27 cellular contexts compared by ENCODE assay signal in genomic region chr14:65506801-65507200, GRCh38.
A peak's percentile ranks its signal among the peaks of the same experiment; 100 is the strongest.
DNase-seq lines count a peak whose midpoint lies in the region; ATAC-seq and TF ChIP-seq lines count a peak whose summit lies in the region.
"Had no signal": no experiment of that assay in that cellular context is flagged by ENCODE, and none has a peak within 500 bp of the region (broad histone marks: within the 10 kb centered on the region; RNA-seq: fewer than 3 reads in every experiment).

No MANE protein-coding gene starts in this region.

- H3K9me3 Mint-ChIP-seq in GM23338 (peaks cover 21% of the 10 kb centered on the region; the same call in 2 of the 3 replicates), memory B cell (peaks cover 8% of the 10 kb centered on the region)

- H2AFZ ChIP-seq in GM23338, result no peak overlapping the region

- H3K4me3 ChIP-seq in GM23338, result no peak overlapping the region
- H3K4me3 ChIP-seq in NT2/D1 (ENCODE audit: insufficient read length, low read depth), result no peak overlapping the region
- H3K4me3 ChIP-seq: gastrocnemius medialis, smooth muscle cell, stomach had no signal

- no peaks in the 10 kb centered on the region for H3K4me1 ChIP-seq in GM23338 (ENCODE audit: insufficient read depth)
- H3K4me1 ChIP-seq in NT2/D1 (ENCODE audit: insufficient read depth, insufficient read length), result no peaks in the 10 kb centered on the region

- H3K27me3 Mint-ChIP-seq in GM23338 (ENCODE audit: insufficient read depth, low read depth, poor library complexity) (peaks cover 67% of the 10 kb centered on the region), memory B cell (no peaks in the 10 kb centered on the region)
- H3K27me3 Mint-ChIP-seq: activated CD4-positive, alpha-beta T cell treated with anti-CD3 and anti-CD28 coated beads for 36 hours; activated naive CD8-positive, alpha-beta T cell treated with anti-CD3 and anti-CD28 coated beads for 36 hours; CD4-positive, CD25-positive, alpha-beta regulatory T cell; T-cell; type B pancreatic cell had no signal

- no peak for TF ChIP-seq CTCF in GM23338 (conservative IDR thresholded peaks at IDR 0.05; ENCODE audit: low read depth in 2 of 2)

- peak; percentile 57 for DNase-seq in GM23338 (ENCODE audit: low spot score)
- DNase-seq in NCI-H146 (lab: John Stamatoyannopoulos, UW), result peak; percentile 92
- DNase-seq in NT2/D1 (ENCODE audit: low read depth, low spot score), result peak; percentile 27
- DNase-seq in memory B cell (ENCODE audit: low spot score in 2 of 2), result no peak
- DNase-seq in NCI-H2107 (lab: John Stamatoyannopoulos, UW), result no peak
- DNase-seq in activated CD8-positive, alpha-beta memory T cell treated with anti-CD3 and anti-CD28 coated beads, Interleukin-2, amount 50 U/mL, for 4 hours, result no peak
- DNase-seq: activated CD4-positive, alpha-beta T cell treated with anti-CD3 and anti-CD28 coated beads for 36 hours; activated naive CD8-positive, alpha-beta T cell treated with anti-CD3 and anti-CD28 coated beads for 36 hours; CD4-positive, CD25-positive, alpha-beta regulatory T cell; DMS53; effector CD4-positive, alpha-beta T cell; gastrocnemius medialis; GOT3; KG1; midbrain; NCI-H446; SHP77 treated with DMSO at 0.1 percent for 48 hours; stimulated activated CD4-positive, alpha-beta T cell treated with anti-CD3 and anti-CD28 coated beads, Interleukin-4, amount 100 ng/mL, for 1 hour; stomach; T-cell had no signal

- no peaks in the 10 kb centered on the region for H3K9me2 ChIP-seq in GM23338 (ENCODE audit: insufficient read depth)

- ATAC-seq in GM23338, result peak; percentile 67; the same call in 2 of the 3 replicates
- ATAC-seq in memory B cell (ENCODE audit: low read depth), result no peak
- no peak for ATAC-seq in HG03354 (IDR thresholded peaks at IDR 0.05; ENCODE audit: poor library complexity, severe bottlenecking, unreplicated experiment)
- ATAC-seq in GM21576 (IDR thresholded peaks at IDR 0.05; ENCODE audit: unreplicated experiment), result no peak
- ATAC-seq: activated CD4-positive, alpha-beta T cell treated with anti-CD3 and anti-CD28 coated beads for 36 hours; gastrocnemius medialis; left lobe of liver; T-cell had no signal

- H3K4me2 ChIP-seq in GM23338, result no peak overlapping the region
- H3K4me2 ChIP-seq: smooth muscle cell had no signal

- no peak overlapping the region for H3K27ac Mint-ChIP-seq in GM23338
- H3K27ac Mint-ChIP-seq in memory B cell, result peak overlapping the region; percentile 58
- H3K27ac Mint-ChIP-seq: activated CD4-positive, alpha-beta T cell treated with anti-CD3 and anti-CD28 coated beads for 36 hours; activated naive CD8-positive, alpha-beta T cell treated with anti-CD3 and anti-CD28 coated beads for 36 hours; activated T-helper 1 cell treated with anti-CD3 and anti-CD28 coated beads, Interleukin-12 subunit alpha, Interleukin-12 subunit beta, Interleukin-2, Interleukin-4 antibody, amounts not matched to agents 30 ng/mL and 10 ng/mL and 1 ng/mL, durations not matched to agents 14 hours and 24 hours and 36 hours; CD4-positive, CD25-positive, alpha-beta regulatory T cell; nephron; T-cell; type B pancreatic cell had no signal

- no peak overlapping the region for H3K9ac ChIP-seq in NT2/D1 (ENCODE audit: insufficient read length, low read depth)

- H3K79me2 ChIP-seq in GM23338 (replicated peaks; ENCODE audit: insufficient read depth), result peaks cover 3% of the 10 kb centered on the region; the same call in 1 of the 2 replicates

- peaks cover 11% of the 10 kb centered on the region for H3K4me1 Mint-ChIP-seq in GM23338
- H3K4me1 Mint-ChIP-seq in memory B cell, result peaks cover 38% of the 10 kb centered on the region
- H3K4me1 Mint-ChIP-seq: nephron had no signal

- H3K9me3 ChIP-seq in NT2/D1 (ENCODE audit: insufficient read depth, low read length), result no peaks in the 10 kb centered on the region
- H3K9me3 ChIP-seq: gastrocnemius medialis had no signal

- H3K36me3 ChIP-seq in GM23338 (ENCODE audit: insufficient read depth) (no peaks in the 10 kb centered on the region), NT2/D1 (ENCODE audit: insufficient read depth, insufficient read length, low read length) (no peaks in the 10 kb centered on the region)
- H3K36me3 ChIP-seq: gastrocnemius medialis, stomach had no signal

- H3K36me3 Mint-ChIP-seq in GM23338 (ENCODE audit: low read depth) (peaks cover 9% of the 10 kb centered on the region; the same call in 2 of the 3 replicates), memory B cell (peaks cover 17% of the 10 kb centered on the region)

- H3K27me3 ChIP-seq in GM23338 (ENCODE audit: insufficient read depth) (peaks cover 98% of the 10 kb centered on the region), NT2/D1 (ENCODE audit: insufficient read depth, insufficient read length) (no peaks in the 10 kb centered on the region)
- H3K27me3 ChIP-seq: gastrocnemius medialis, stomach had no signal

- H3K4me3 Mint-ChIP-seq in GM23338, result no peak overlapping the region
- H3K4me3 Mint-ChIP-seq in memory B cell, result no peak overlapping the region
- H3K4me3 Mint-ChIP-seq: activated CD4-positive, alpha-beta T cell treated with anti-CD3 and anti-CD28 coated beads for 36 hours; activated naive CD8-positive, alpha-beta T cell treated with anti-CD3 and anti-CD28 coated beads for 36 hours; activated T-helper 1 cell treated with anti-CD3 and anti-CD28 coated beads, Interleukin-12 subunit alpha, Interleukin-12 subunit beta, Interleukin-2, Interleukin-4 antibody, amounts not matched to agents 30 ng/mL and 10 ng/mL and 1 ng/mL, durations not matched to agents 14 hours and 24 hours and 36 hours; CD4-positive, CD25-positive, alpha-beta regulatory T cell; nephron; T-cell; type B pancreatic cell had no signal

- no peak overlapping the region for H3K27ac ChIP-seq in GM23338 (ENCODE audit: low read depth)
- H3K27ac ChIP-seq: gastrocnemius medialis, stomach had no signal

- peaks cover 24% of the 10 kb centered on the region for H4K20me1 ChIP-seq in GM23338 (replicated peaks; ENCODE audit: insufficient read depth)

- no peaks in the 10 kb centered on the region for H3F3A ChIP-seq in GM23338 (replicated peaks; ENCODE audit: low read depth)

TF ChIP-seq in GM23338, 12 proteins besides CTCF, POLR2A, EP300 and RAD21:
- TF ChIP-seq NANOG (IDR thresholded peaks at IDR 0.05; ENCODE audit: borderline replicate concordance) (peak; percentile 97), STAT1 (IDR thresholded peaks at IDR 0.05; ENCODE audit: unreplicated experiment) (no peak)

Comparison
In these comparisons a context has a peak if more than half of its experiments do, and no peak if none do; other contexts are left out.
1. DNase-seq: peak in GM23338 (single experiment), NCI-H146 (single experiment) and NT2/D1 (single experiment); none in memory B cell (0 of 2), NCI-H2107 (single experiment) and activated CD8-positive, alpha-beta memory T cell treated with anti-CD3 and anti-CD28 coated beads, Interleukin-2, amount 50 U/mL, for 4 hours (single experiment).